ENCODE assay signal across 19 cellular contexts in genomic region chr5:143187495-143187894, GRCh38.
DNase-seq lines count a peak whose midpoint lies in the region; ATAC-seq and TF ChIP-seq lines count a peak whose summit lies in the region.
"Had no signal": no experiment of that assay in that cellular context is flagged by ENCODE, and none has a peak within 500 bp of the region (broad histone marks: within the 10 kb centered on the region; RNA-seq: fewer than 3 reads in every experiment).

No MANE protein-coding gene starts in this region.

- peak overlapping the region; percentile 97 for H3K27ac ChIP-seq in smooth muscle cell (ENCODE audit: low read depth)
- H3K27ac ChIP-seq: C4-2B, GM23248, spleen, tibial nerve, WERI-Rb-1 had no signal

- WGBS in smooth muscle cell (ENCODE audit: low lambda C conversion rate) = 47% methylated on average over 8 of the region's 8 CpGs

- no peaks in the 10 kb centered on the region for H3K4me1 ChIP-seq in smooth muscle cell (ENCODE audit: low read depth)

- H3K9me3 ChIP-seq in smooth muscle cell (replicated peaks; ENCODE audit: low read depth) = no peaks in the 10 kb centered on the region

- no peaks in the 10 kb centered on the region for H3K27me3 ChIP-seq in smooth muscle cell (ENCODE audit: low read depth)
- H3K27me3 ChIP-seq: spleen, tibial nerve had no signal

- no peaks in the 10 kb centered on the region for H4K20me1 ChIP-seq in smooth muscle cell (ENCODE audit: low read depth)

- peak overlapping the region; percentile 9 for H3K27ac Mint-ChIP-seq in activated T-cell treated with anti-CD3 and anti-CD28 coated beads, Interleukin-2, amount 50 U/mL, for 24 hours
- peak overlapping the region; percentile 30 for H3K27ac Mint-ChIP-seq in dendritic cell treated with granulocyte-macrophage colony-stimulating factor and Interleukin-4, amounts not matched to agents 40 ng/mL and 50 ng/mL, for 4 days
- H3K27ac Mint-ChIP-seq: nephron progenitor cell had no signal

- intact Hi-C loops in dendritic cell treated with granulocyte-macrophage colony-stimulating factor and Interleukin-4, amounts not matched to agents 40 ng/mL and 50 ng/mL, for 4 days (cut with micrococcal nuclease) = no loop called here

- H3K4me2 ChIP-seq in smooth muscle cell = no peak overlapping the region

- H3K36me3 Mint-ChIP-seq in activated T-cell treated with anti-CD3 and anti-CD28 coated beads, Interleukin-2, amount 50 U/mL, for 24 hours (ENCODE audit: low read depth) = peaks cover 33% of the 10 kb centered on the region
- peaks cover 48% of the 10 kb centered on the region for H3K36me3 Mint-ChIP-seq in dendritic cell treated with granulocyte-macrophage colony-stimulating factor and Interleukin-4, amounts not matched to agents 40 ng/mL and 50 ng/mL, for 4 days (ENCODE audit: low read depth)

- peaks cover 51% of the 10 kb centered on the region for H3K4me1 Mint-ChIP-seq in activated T-cell treated with anti-CD3 and anti-CD28 coated beads, Interleukin-2, amount 50 U/mL, for 24 hours (ENCODE audit: low read depth)
- H3K4me1 Mint-ChIP-seq in dendritic cell treated with granulocyte-macrophage colony-stimulating factor and Interleukin-4, amounts not matched to agents 40 ng/mL and 50 ng/mL, for 4 days (ENCODE audit: low read depth) = peaks cover 25% of the 10 kb centered on the region
- H3K4me1 Mint-ChIP-seq: nephron progenitor cell had no signal

- H3K4me3 Mint-ChIP-seq in activated T-cell treated with anti-CD3 and anti-CD28 coated beads, Interleukin-2, amount 50 U/mL, for 24 hours = no peak overlapping the region
- H3K4me3 Mint-ChIP-seq in dendritic cell treated with granulocyte-macrophage colony-stimulating factor and Interleukin-4, amounts not matched to agents 40 ng/mL and 50 ng/mL, for 4 days = no peak overlapping the region
- H3K4me3 Mint-ChIP-seq: nephron progenitor cell had no signal

- H3K79me2 ChIP-seq in smooth muscle cell (ENCODE audit: low read depth) = no peaks in the 10 kb centered on the region

- no peak overlapping the region for H3K9ac ChIP-seq in smooth muscle cell (ENCODE audit: low read depth)
- H3K9ac ChIP-seq: GM23248 had no signal

- TF ChIP-seq CTCF in smooth muscle cell (IDR thresholded peaks at IDR 0.05; ENCODE audit: borderline replicate concordance, insufficient read depth, poor library complexity, severe bottlenecking) = no peak

- H3F3A ChIP-seq in smooth muscle cell (ENCODE audit: low read depth) = peaks cover 11% of the 10 kb centered on the region

- peaks cover 8% of the 10 kb centered on the region for H3K9me3 Mint-ChIP-seq in activated T-cell treated with anti-CD3 and anti-CD28 coated beads, Interleukin-2, amount 50 U/mL, for 24 hours
- peaks cover 21% of the 10 kb centered on the region for H3K9me3 Mint-ChIP-seq in dendritic cell treated with granulocyte-macrophage colony-stimulating factor and Interleukin-4, amounts not matched to agents 40 ng/mL and 50 ng/mL, for 4 days

- DNase-seq in activated T-cell treated with anti-CD3 and anti-CD28 coated beads, Interleukin-2, amount 50 U/mL, for 24 hours = no peak
- no peak for DNase-seq in activated T-cell treated with anti-CD3 and anti-CD28 coated beads, Interleukin-2, amount 50 U/mL, for 1 hour
- DNase-seq in smooth muscle cell (lab: John Stamatoyannopoulos, UW; ENCODE audit: unreplicated experiment) (no peak), NCI-H69 (lab: John Stamatoyannopoulos, UW) (no peak), GOT3 (lab: John Stamatoyannopoulos, UW) (no peak), NCI-H1436 (lab: John Stamatoyannopoulos, UW) (no peak)
- DNase-seq: activated gamma-delta T cell treated with Interleukin-2 at 50 U/mL for 16 hours, GM23248, NCI-H1048, NCI-H2081, NCI-H510A treated with DMSO at 0.1 percent for 48 hours, nephron progenitor cell, SIG-M5, spleen, WERI-Rb-1 had no signal

- no peak overlapping the region for H3K4me3 ChIP-seq in smooth muscle cell
- H3K4me3 ChIP-seq: GM23248, spleen, tibial nerve had no signal

- no peaks in the 10 kb centered on the region for H3K36me3 ChIP-seq in smooth muscle cell (ENCODE audit: low read depth)
- H3K36me3 ChIP-seq: tibial nerve, WERI-Rb-1 had no signal

- H3K27me3 Mint-ChIP-seq in activated T-cell treated with anti-CD3 and anti-CD28 coated beads, Interleukin-2, amount 50 U/mL, for 24 hours = no peaks in the 10 kb centered on the region
- no peaks in the 10 kb centered on the region for H3K27me3 Mint-ChIP-seq in dendritic cell treated with granulocyte-macrophage colony-stimulating factor and Interleukin-4, amounts not matched to agents 40 ng/mL and 50 ng/mL, for 4 days

- H2AFZ ChIP-seq in smooth muscle cell (ENCODE audit: low read depth) = no peak overlapping the region
- H2AFZ ChIP-seq: GM23248 had no signal

- peak; percentile 21 for ATAC-seq in HG02610 (IDR thresholded peaks at IDR 0.05; ENCODE audit: unreplicated experiment)
